In the genomic region with DNA sequence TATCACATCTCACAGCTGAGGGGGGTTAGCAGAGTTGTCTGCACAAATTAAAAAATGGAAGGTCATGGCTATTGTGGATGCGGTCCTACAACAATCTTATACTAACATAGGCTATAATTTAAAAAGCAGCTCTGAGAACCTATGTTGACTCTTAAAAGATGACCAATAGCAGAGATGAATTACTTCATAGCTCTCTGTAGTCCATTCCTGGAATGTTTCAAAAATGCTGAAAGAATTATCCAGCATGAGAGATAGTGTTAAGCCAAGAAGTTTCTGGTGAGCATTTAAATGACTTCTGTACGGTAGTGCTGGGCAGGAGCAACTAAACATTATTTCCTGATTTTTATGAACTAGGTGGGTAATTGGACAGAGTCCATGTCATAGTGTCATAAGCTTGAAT, we compare ENCODE assay signal across 25 cellular contexts.
DNase-seq lines count a peak whose midpoint lies in the region; ATAC-seq, FAIRE-seq and TF ChIP-seq lines count a peak whose summit lies in the region.
"Had no signal": no experiment of that assay in that cellular context is flagged by ENCODE, and none has a peak within 500 bp of the region (broad histone marks: within the 10 kb centered on the region; RNA-seq: fewer than 3 reads in every experiment).

No MANE protein-coding gene starts in this region.

- POLR2A ChIA-PET in Caco-2 (lab: Charles Lee), result no interaction called here

- H3K79me2 ChIP-seq in astrocyte (ENCODE audit: insufficient read depth, low read length), result no peaks in the 10 kb centered on the region

- H3K27me3 ChIP-seq in astrocyte (ENCODE audit: insufficient read depth, low read length), result no peaks in the 10 kb centered on the region
- no peaks in the 10 kb centered on the region for H3K27me3 ChIP-seq in Caco-2 (replicated peaks; ENCODE audit: control insufficient read depth, insufficient read depth, low read length)
- H3K27me3 ChIP-seq: BE2C; BLaER1 treated with 17β-estradiol and CSF1 and Interleukin-3, amounts not matched to agents 10 nM and 100 nM had no signal

- H3K27ac Mint-ChIP-seq in astrocyte (ENCODE audit: unreplicated experiment) (no peak overlapping the region), Caco-2 (ENCODE audit: unreplicated experiment) (no peak overlapping the region)
- H3K27ac Mint-ChIP-seq in activated naive CD4-positive, alpha-beta T cell treated with anti-CD3 and anti-CD28 coated beads for 36 hours, result no peak overlapping the region
- H3K27ac Mint-ChIP-seq: CD14-positive monocyte; CD4-positive, alpha-beta T cell; CD8-positive, alpha-beta memory T cell; H9 had no signal

- H3K36me3 Mint-ChIP-seq in astrocyte (ENCODE audit: low read depth, unreplicated experiment) (no peaks in the 10 kb centered on the region), Caco-2 (ENCODE audit: insufficient read depth, unreplicated experiment) (no peaks in the 10 kb centered on the region)
- H3K36me3 Mint-ChIP-seq in activated naive CD4-positive, alpha-beta T cell treated with anti-CD3 and anti-CD28 coated beads for 36 hours (ENCODE audit: low read depth), result no peaks in the 10 kb centered on the region
- H3K36me3 Mint-ChIP-seq: CD14-positive monocyte; CD8-positive, alpha-beta memory T cell had no signal

- H3K9me3 Mint-ChIP-seq in astrocyte (ENCODE audit: unreplicated experiment), result peaks cover 8% of the 10 kb centered on the region
- H3K9me3 Mint-ChIP-seq in activated naive CD4-positive, alpha-beta T cell treated with anti-CD3 and anti-CD28 coated beads for 36 hours, result no peaks in the 10 kb centered on the region
- H3K9me3 Mint-ChIP-seq in Caco-2 (ENCODE audit: unreplicated experiment), result no peaks in the 10 kb centered on the region

- CTCF ChIA-PET in activated naive CD4-positive, alpha-beta T cell treated with anti-CD3 and anti-CD28 coated beads for 36 hours (lab: Charles Lee), result no interaction called here
- CTCF ChIA-PET in Caco-2 (lab: Charles Lee), result no interaction called here

- H3K27ac ChIP-seq in astrocyte (ENCODE audit: low read depth, low read length), result no peak overlapping the region
- H3K27ac ChIP-seq: 22Rv1; BLaER1 treated with 17β-estradiol and CSF1 and Interleukin-3, amounts not matched to agents 10 nM and 100 nM; GM23248 had no signal

- intact Hi-C loops in activated naive CD4-positive, alpha-beta T cell treated with anti-CD3 and anti-CD28 coated beads for 36 hours (cut with micrococcal nuclease), result no loop called here
- intact Hi-C loops in Caco-2 (cut with micrococcal nuclease; ENCODE audit: unreplicated experiment) (no loop called here), mucosa of descending colon (cut with DNase I, micrococcal nuclease) (no loop called here)

- H3K27me3 Mint-ChIP-seq in astrocyte (ENCODE audit: low read depth, unreplicated experiment), result no peaks in the 10 kb centered on the region
- H3K27me3 Mint-ChIP-seq in activated naive CD4-positive, alpha-beta T cell treated with anti-CD3 and anti-CD28 coated beads for 36 hours (ENCODE audit: low read depth), result no peaks in the 10 kb centered on the region
- no peaks in the 10 kb centered on the region for H3K27me3 Mint-ChIP-seq in Caco-2 (ENCODE audit: insufficient read depth, unreplicated experiment)
- H3K27me3 Mint-ChIP-seq: CD4-positive, alpha-beta T cell; CD8-positive, alpha-beta memory T cell had no signal

- no peak overlapping the region for H3K4me2 ChIP-seq in astrocyte (ENCODE audit: low read length)
- H3K4me2 ChIP-seq: BLaER1 treated with 17β-estradiol and CSF1 and Interleukin-3, amounts not matched to agents 10 nM and 100 nM had no signal

- no peak for FAIRE-seq in astrocyte (lab: Jason Lieb, UNC)
- FAIRE-seq: A204.1, GM12878, GM19239, H1 had no signal

- H3K4me3 Mint-ChIP-seq in astrocyte (ENCODE audit: unreplicated experiment) (no peak overlapping the region), Caco-2 (ENCODE audit: unreplicated experiment) (no peak overlapping the region)
- no peak overlapping the region for H3K4me3 Mint-ChIP-seq in activated naive CD4-positive, alpha-beta T cell treated with anti-CD3 and anti-CD28 coated beads for 36 hours
- H3K4me3 Mint-ChIP-seq: CD14-positive monocyte; CD4-positive, alpha-beta T cell; CD8-positive, alpha-beta memory T cell; H9 had no signal

- H3K4me1 Mint-ChIP-seq in astrocyte (ENCODE audit: low read depth, unreplicated experiment) (peaks cover 4% of the 10 kb centered on the region), Caco-2 (ENCODE audit: low read depth, unreplicated experiment) (no peaks in the 10 kb centered on the region)
- no peaks in the 10 kb centered on the region for H3K4me1 Mint-ChIP-seq in activated naive CD4-positive, alpha-beta T cell treated with anti-CD3 and anti-CD28 coated beads for 36 hours (ENCODE audit: low read depth)
- H3K4me1 Mint-ChIP-seq: CD14-positive monocyte; CD8-positive, alpha-beta memory T cell; H9 had no signal

- no peaks in the 10 kb centered on the region for H3K36me3 ChIP-seq in astrocyte (ENCODE audit: insufficient read depth, low read length)
- H3K36me3 ChIP-seq in Caco-2 (ENCODE audit: control insufficient read depth, insufficient read depth, low read length), result no peaks in the 10 kb centered on the region
- no peaks in the 10 kb centered on the region for H3K36me3 ChIP-seq in mucosa of descending colon (ENCODE audit: low read depth)
- H3K36me3 ChIP-seq: BE2C; BLaER1 treated with 17β-estradiol and CSF1 and Interleukin-3, amounts not matched to agents 10 nM and 100 nM had no signal

- ATAC-seq in omental fat pad (ENCODE audit: low FRiP score) (peak; percentile 50), mucosa of descending colon (no peak)
- ATAC-seq: GM12878, HCT116 had no signal

- BruUV-seq in Caco-2 (replicated peaks; lab: Mats Ljungman, UMichigan), result no TSS peak

- H4K20me1 ChIP-seq in astrocyte (ENCODE audit: insufficient read depth, low read length), result no peaks in the 10 kb centered on the region
- H4K20me1 ChIP-seq: BLaER1 treated with 17β-estradiol and CSF1 and Interleukin-3, amounts not matched to agents 10 nM and 100 nM had no signal

- H3K4me1 ChIP-seq in astrocyte (ENCODE audit: insufficient read depth, low read length) (no peaks in the 10 kb centered on the region), Caco-2 (no peaks in the 10 kb centered on the region), mucosa of descending colon (ENCODE audit: low read depth) (no peaks in the 10 kb centered on the region)
- H3K4me1 ChIP-seq: BLaER1 treated with 17β-estradiol and CSF1 and Interleukin-3, amounts not matched to agents 10 nM and 100 nM had no signal

- DNase-seq in AG08396 (ENCODE audit: low spot score) (peak; percentile 10), NCI-H226 (peak; percentile 48), astrocyte (ENCODE audit: low read depth) (peak; percentile 47), omental fat pad (ENCODE audit: low spot score) (no peak), NCI-H510A (lab: John Stamatoyannopoulos, UW) (no peak), Caco-2 (no peak), mucosa of descending colon (no peak)
- DNase-seq in activated naive CD4-positive, alpha-beta T cell treated with anti-CD3 and anti-CD28 coated beads for 36 hours, result no peak
- DNase-seq: AML-193; BE2C; Calu3; CD4-positive, alpha-beta T cell; CD8-positive, alpha-beta memory T cell; DMS153; DND-41; GM23248; H9 had no signal

- H2AFZ ChIP-seq in astrocyte (ENCODE audit: low read depth, low read length), result no peak overlapping the region
- H2AFZ ChIP-seq: GM23248 had no signal

- TF ChIP-seq CTCF in astrocyte (IDR thresholded peaks at IDR 0.05; ENCODE audit: insufficient read depth, low read depth, low read length) (no peak), omental fat pad (IDR thresholded peaks at IDR 0.05) (no peak), Caco-2 (IDR thresholded peaks at IDR 0.05; ENCODE audit: insufficient read depth in 1 of 2, low read depth in 1 of 2, low read length in 1 of 2, severe bottlenecking in 1 of 2, unreplicated experiment in 1 of 2) (no peak), mucosa of descending colon (IDR thresholded peaks at IDR 0.05) (no peak)

- no peak overlapping the region for H3K9ac ChIP-seq in astrocyte (ENCODE audit: low read length)
- H3K9ac ChIP-seq: BLaER1 treated with 17β-estradiol and CSF1 and Interleukin-3, amounts not matched to agents 10 nM and 100 nM; GM23248 had no signal

- H3K9me3 ChIP-seq in astrocyte (ENCODE audit: insufficient read depth, low read depth, low read length) (no peaks in the 10 kb centered on the region), Caco-2 (no peaks in the 10 kb centered on the region), mucosa of descending colon (no peaks in the 10 kb centered on the region)
- H3K9me3 ChIP-seq: BE2C had no signal

- H3K4me3 ChIP-seq in astrocyte (ENCODE audit: insufficient read depth, low read depth, low read length) (no peak overlapping the region), Caco-2 (ENCODE audit: low read depth, low read length) (no peak overlapping the region), mucosa of descending colon (no peak overlapping the region)
- H3K4me3 ChIP-seq: BLaER1 treated with 17β-estradiol and CSF1 and Interleukin-3, amounts not matched to agents 10 nM and 100 nM; GM12878; GM23248 had no signal

Comparison
In these comparisons a context has a peak if more than half of its experiments do, and no peak if none do; other contexts are left out.
1. DNase-seq: peak in AG08396 (single experiment), NCI-H226 (single experiment) and astrocyte (single experiment); none in omental fat pad (single experiment), activated naive CD4-positive, alpha-beta T cell treated with anti-CD3 and anti-CD28 coated beads for 36 hours (single experiment), NCI-H510A (single experiment), Caco-2 (0 of 2) and mucosa of descending colon (0 of 3).